In genomic region chr17:42833771-42834422, GRCh38 we compare ENCODE assay signal across 1 cellular context.
TF ChIP-seq lines count a peak whose summit lies in the region.

No MANE protein-coding gene starts in this region.

TF ChIP-seq in GM23338, 12 proteins besides CTCF, POLR2A, EP300 and RAD21:
- no peak for TF ChIP-seq NANOG (IDR thresholded peaks at IDR 0.05; ENCODE audit: borderline replicate concordance)
- no peak for TF ChIP-seq ZNF114 (CRISPR knock-in tag; IDR thresholded peaks at IDR 0.05)
- TF ChIP-seq, protein P1, sequence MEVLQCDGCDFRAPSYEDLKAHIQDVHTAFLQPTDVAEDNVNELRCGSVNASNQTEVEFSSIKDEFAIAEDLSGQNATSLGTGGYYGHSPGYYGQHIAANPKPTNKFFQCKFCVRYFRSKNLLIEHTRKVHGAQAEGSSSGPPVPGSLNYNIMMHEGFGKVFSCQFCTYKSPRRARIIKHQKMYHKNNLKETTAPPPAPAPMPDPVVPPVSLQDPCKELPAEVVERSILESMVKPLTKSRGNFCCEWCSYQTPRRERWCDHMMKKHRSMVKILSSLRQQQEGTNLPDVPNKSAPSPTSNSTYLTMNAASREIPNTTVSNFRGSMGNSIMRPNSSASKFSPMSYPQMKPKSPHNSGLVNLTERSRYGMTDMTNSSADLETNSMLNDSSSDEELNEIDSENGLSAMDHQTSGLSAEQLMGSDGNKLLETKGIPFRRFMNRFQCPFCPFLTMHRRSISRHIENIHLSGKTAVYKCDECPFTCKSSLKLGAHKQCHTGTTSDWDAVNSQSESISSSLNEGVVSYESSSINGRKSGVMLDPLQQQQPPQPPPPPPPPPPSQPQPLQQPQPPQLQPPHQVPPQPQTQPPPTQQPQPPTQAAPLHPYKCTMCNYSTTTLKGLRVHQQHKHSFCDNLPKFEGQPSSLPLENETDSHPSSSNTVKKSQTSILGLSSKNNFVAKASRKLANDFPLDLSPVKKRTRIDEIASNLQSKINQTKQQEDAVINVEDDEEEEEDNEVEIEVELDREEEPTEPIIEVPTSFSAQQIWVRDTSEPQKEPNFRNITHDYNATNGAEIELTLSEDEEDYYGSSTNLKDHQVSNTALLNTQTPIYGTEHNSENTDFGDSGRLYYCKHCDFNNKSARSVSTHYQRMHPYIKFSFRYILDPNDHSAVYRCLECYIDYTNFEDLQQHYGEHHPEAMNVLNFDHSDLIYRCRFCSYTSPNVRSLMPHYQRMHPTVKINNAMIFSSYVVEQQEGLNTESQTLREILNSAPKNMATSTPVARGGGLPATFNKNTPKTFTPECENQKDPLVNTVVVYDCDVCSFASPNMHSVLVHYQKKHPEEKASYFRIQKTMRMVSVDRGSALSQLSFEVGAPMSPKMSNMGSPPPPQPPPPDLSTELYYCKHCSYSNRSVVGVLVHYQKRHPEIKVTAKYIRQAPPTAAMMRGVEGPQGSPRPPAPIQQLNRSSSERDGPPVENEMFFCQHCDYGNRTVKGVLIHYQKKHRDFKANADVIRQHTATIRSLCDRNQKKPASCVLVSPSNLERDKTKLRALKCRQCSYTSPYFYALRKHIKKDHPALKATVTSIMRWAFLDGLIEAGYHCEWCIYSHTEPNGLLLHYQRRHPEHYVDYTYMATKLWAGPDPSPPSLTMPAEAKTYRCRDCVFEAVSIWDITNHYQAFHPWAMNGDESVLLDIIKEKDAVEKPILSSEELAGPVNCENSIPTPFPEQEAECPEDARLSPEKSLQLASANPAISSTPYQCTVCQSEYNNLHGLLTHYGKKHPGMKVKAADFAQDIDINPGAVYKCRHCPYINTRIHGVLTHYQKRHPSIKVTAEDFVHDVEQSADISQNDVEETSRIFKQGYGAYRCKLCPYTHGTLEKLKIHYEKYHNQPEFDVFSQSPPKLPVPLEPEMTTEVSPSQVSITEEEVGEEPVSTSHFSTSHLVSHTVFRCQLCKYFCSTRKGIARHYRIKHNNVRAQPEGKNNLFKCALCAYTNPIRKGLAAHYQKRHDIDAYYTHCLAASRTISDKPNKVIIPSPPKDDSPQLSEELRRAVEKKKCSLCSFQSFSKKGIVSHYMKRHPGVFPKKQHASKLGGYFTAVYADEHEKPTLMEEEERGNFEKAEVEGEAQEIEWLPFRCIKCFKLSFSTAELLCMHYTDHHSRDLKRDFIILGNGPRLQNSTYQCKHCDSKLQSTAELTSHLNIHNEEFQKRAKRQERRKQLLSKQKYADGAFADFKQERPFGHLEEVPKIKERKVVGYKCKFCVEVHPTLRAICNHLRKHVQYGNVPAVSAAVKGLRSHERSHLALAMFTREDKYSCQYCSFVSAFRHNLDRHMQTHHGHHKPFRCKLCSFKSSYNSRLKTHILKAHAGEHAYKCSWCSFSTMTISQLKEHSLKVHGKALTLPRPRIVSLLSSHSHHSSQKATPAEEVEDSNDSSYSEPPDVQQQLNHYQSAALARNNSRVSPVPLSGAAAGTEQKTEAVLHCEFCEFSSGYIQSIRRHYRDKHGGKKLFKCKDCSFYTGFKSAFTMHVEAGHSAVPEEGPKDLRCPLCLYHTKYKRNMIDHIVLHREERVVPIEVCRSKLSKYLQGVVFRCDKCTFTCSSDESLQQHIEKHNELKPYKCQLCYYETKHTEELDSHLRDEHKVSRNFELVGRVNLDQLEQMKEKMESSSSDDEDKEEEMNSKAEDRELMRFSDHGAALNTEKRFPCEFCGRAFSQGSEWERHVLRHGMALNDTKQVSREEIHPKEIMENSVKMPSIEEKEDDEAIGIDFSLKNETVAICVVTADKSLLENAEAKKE (CRISPR knock-in tag; IDR thresholded peaks at IDR 0.05) = no peak
- no peak for TF ChIP-seq EZH2 (IDR thresholded peaks at IDR 0.05; ENCODE audit: low read depth, unreplicated experiment)
- TF ChIP-seq, protein P2, sequence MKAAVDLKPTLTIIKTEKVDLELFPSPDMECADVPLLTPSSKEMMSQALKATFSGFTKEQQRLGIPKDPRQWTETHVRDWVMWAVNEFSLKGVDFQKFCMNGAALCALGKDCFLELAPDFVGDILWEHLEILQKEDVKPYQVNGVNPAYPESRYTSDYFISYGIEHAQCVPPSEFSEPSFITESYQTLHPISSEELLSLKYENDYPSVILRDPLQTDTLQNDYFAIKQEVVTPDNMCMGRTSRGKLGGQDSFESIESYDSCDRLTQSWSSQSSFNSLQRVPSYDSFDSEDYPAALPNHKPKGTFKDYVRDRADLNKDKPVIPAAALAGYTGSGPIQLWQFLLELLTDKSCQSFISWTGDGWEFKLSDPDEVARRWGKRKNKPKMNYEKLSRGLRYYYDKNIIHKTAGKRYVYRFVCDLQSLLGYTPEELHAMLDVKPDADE (IDR thresholded peaks at IDR 0.05) = no peak
- no peak for TF ChIP-seq CREB1 (CRISPR knock-in tag; IDR thresholded peaks at IDR 0.05; ENCODE audit: low read depth)
- TF ChIP-seq ZNF331 (CRISPR knock-in tag; IDR thresholded peaks at IDR 0.05; ENCODE audit: low read depth) = no peak
- TF ChIP-seq STAT1 (IDR thresholded peaks at IDR 0.05; ENCODE audit: unreplicated experiment) = no peak
- TF ChIP-seq POLR2AphosphoS5 (IDR thresholded peaks at IDR 0.05; ENCODE audit: low read depth) = no peak
- TF ChIP-seq EZH2phosphoT487 (IDR thresholded peaks at IDR 0.05; ENCODE audit: unreplicated experiment) = no peak
- no peak for TF ChIP-seq REST (IDR thresholded peaks at IDR 0.05; ENCODE audit: unreplicated experiment)
- TF ChIP-seq JUNB (IDR thresholded peaks at IDR 0.05; ENCODE audit: unreplicated experiment) = no peak
TF ChIP-seq in GM23338: peak in this region for 0.
